17 cellular contexts compared by ENCODE assay signal in genomic region chr5:127254729-127255284, GRCh38. TPM values are rescaled to one million over a fixed set of nuclear protein-coding genes. Genes with fewer than 3 reads are reported as not detected.
A peak's percentile ranks its signal among the peaks of the same experiment; 100 is the strongest.
DNase-seq lines count a peak whose midpoint lies in the region; ATAC-seq and TF ChIP-seq lines count a peak whose summit lies in the region.
"Had no signal": no experiment of that assay in that cellular context is flagged by ENCODE, and none has a peak within 500 bp of the region (broad histone marks: within the 10 kb centered on the region; RNA-seq: fewer than 3 reads in every experiment).

No MANE protein-coding gene starts in this region.

- TF ChIP-seq CTCF in Calu3 (IDR thresholded peaks at IDR 0.05; ENCODE audit: unreplicated experiment) (no peak), mammary epithelial cell (conservative IDR thresholded peaks at IDR 0.05 in 1 of 2, IDR thresholded peaks at IDR 0.05 in 1 of 2; ENCODE audit: extremely low read depth in 1 of 2, insufficient read depth in 1 of 2, low read depth in 1 of 2, low read length in 2 of 2) (no peak)

- H3K9me3 Mint-ChIP-seq in Calu3 (ENCODE audit: low read depth, unreplicated experiment), result peaks cover 5% of the 10 kb centered on the region

- H3K27me3 Mint-ChIP-seq in Calu3 (ENCODE audit: unreplicated experiment), result no peaks in the 10 kb centered on the region

- H3K27ac Mint-ChIP-seq in Calu3 (ENCODE audit: unreplicated experiment), result no peak overlapping the region
- H3K27ac Mint-ChIP-seq: activated CD4-positive, alpha-beta memory T cell treated with anti-CD3 and anti-CD28 coated beads for 36 hours had no signal

- H3K4me2 ChIP-seq in mammary epithelial cell (ENCODE audit: insufficient read depth, low read depth, low read length), result no peak overlapping the region

- H3K9me3 ChIP-seq in mammary epithelial cell (replicated peaks; ENCODE audit: insufficient read depth, low read length), result peaks cover 9% of the 10 kb centered on the region

- WGBS in mammary epithelial cell (ENCODE audit: low coverage, missing lambda C conversion rate), result 96% methylated on average over 2 of the region's 3 CpGs

- H3K4me3 Mint-ChIP-seq in Calu3 (ENCODE audit: low read depth, unreplicated experiment), result no peak overlapping the region
- H3K4me3 Mint-ChIP-seq: activated CD4-positive, alpha-beta memory T cell treated with anti-CD3 and anti-CD28 coated beads for 36 hours had no signal

- no peaks in the 10 kb centered on the region for H3K27me3 ChIP-seq in mammary epithelial cell (ENCODE audit: insufficient read depth, low read length)

- no peaks in the 10 kb centered on the region for H3K4me1 ChIP-seq in mammary epithelial cell (ENCODE audit: insufficient read depth, low read length)

- peak overlapping the region; percentile 47 for H3K27ac ChIP-seq in mammary epithelial cell (ENCODE audit: insufficient read depth, low read depth, low read length)

- H3K4me1 Mint-ChIP-seq in Calu3 (ENCODE audit: low read depth, unreplicated experiment), result no peaks in the 10 kb centered on the region

- ATAC-seq in GM19328 (IDR thresholded peaks at IDR 0.05; ENCODE audit: unreplicated experiment), result no peak

- no TSS peak for BruUV-seq in Calu3 (replicated peaks; lab: Mats Ljungman, UMichigan)
- no TSS peak for BruUV-seq in mammary epithelial cell (replicated peaks; lab: Mats Ljungman, UMichigan)

- no peaks in the 10 kb centered on the region for H4K20me1 ChIP-seq in mammary epithelial cell (ENCODE audit: insufficient read depth, low read length)

- H3K36me3 Mint-ChIP-seq in Calu3 (ENCODE audit: insufficient read depth, unreplicated experiment), result no peaks in the 10 kb centered on the region

- dilution Hi-C loops in mammary epithelial cell (cut with HindIII; ENCODE audit: low sequenced_read_pairs), result no loop called here

- CTCF ChIA-PET in Calu3 (lab: Charles Lee), result no interaction called here
- CTCF ChIA-PET in mammary epithelial cell (lab: Charles Lee; ENCODE audit: low non-redundant PET), result no interaction called here

- DNase-seq in Calu3 (peak; percentile 21), M059J (ENCODE audit: low read depth) (peak; percentile 80), mammary epithelial cell (peak; percentile 86), kidney tubule cell (ENCODE audit: low spot score) (peak; percentile 84), NCI-H1048 (lab: John Stamatoyannopoulos, UW) (no peak), SK-N-DZ (ENCODE audit: low spot score) (no peak)
- DNase-seq in activated naive CD4-positive, alpha-beta T cell (lab: John Stamatoyannopoulos, UW), result no peak
- DNase-seq: activated CD4-positive, alpha-beta memory T cell treated with anti-CD3 and anti-CD28 coated beads for 36 hours; amygdala; dermis blood vessel endothelial cell; foreskin melanocyte; NCI-H1092; NCI-H2171 treated with DMSO at 0.1 percent for 48 hours; small intestine; stimulated activated naive CD4-positive, alpha-beta T cell treated with Interleukin-2 at 50 U/mL for 16 hours had no signal

- H3K9ac ChIP-seq in mammary epithelial cell (ENCODE audit: insufficient read depth, low read length), result no peak overlapping the region

- no peaks in the 10 kb centered on the region for H3K36me3 ChIP-seq in mammary epithelial cell (ENCODE audit: insufficient read depth, low read length)

- intact Hi-C loops in Calu3 (cut with micrococcal nuclease; ENCODE audit: unreplicated experiment) (no loop called here), mammary epithelial cell (cut with micrococcal nuclease) (no loop called here)

- no peak overlapping the region for H3K4me3 ChIP-seq in mammary epithelial cell (replicated peaks in 1 of 3; ENCODE audit: insufficient read depth in 1 of 3, low read depth in 2 of 3, low read length in 3 of 3)

- H3K79me2 ChIP-seq in mammary epithelial cell (ENCODE audit: insufficient read depth, low read length), result no peaks in the 10 kb centered on the region

- peak overlapping the region; percentile 10 for H2AFZ ChIP-seq in mammary epithelial cell (ENCODE audit: low read depth, low read length)

- in situ Hi-C loops in mammary epithelial cell (cut with MboI; ENCODE audit: low sequenced_read_pairs in 2 of 2), result no loop called here

RNA-seq across cellular contexts. Expression of gene MEGF10, which starts 35.8 kb away (rescaled TPM):
- total RNA-seq in Calu3 (2022), result 0.56 and 0.71 TPM in 2 replicates
- total RNA-seq in M059J (2014; rRNA removed; shearing (Covaris generic)), result 0.71 and 3.1 TPM in 2 replicates
- 1 to 10 TPM in 1 of 2 donors, under 1 TPM in 1; 0.40 to 2.2 TPM for total RNA-seq in mammary epithelial cell
- not detected for polyA plus RNA-seq in mammary epithelial cell
- polyA minus RNA-seq in mammary epithelial cell, result not detected
- 0.58 and 6.7 TPM in 2 replicates for polyA plus RNA-seq in SK-N-DZ (2014; cell fraction: cytosol; rRNA removed)
- polyA plus RNA-seq in SK-N-DZ (2014; cell fraction: nucleus; rRNA removed), result 0.88 and 1.6 TPM in 2 replicates
- total RNA-seq: activated CD4-positive, alpha-beta memory T cell treated with anti-CD3 and anti-CD28 coated beads for 36 hours; HT-29 had no signal

Comparison
In these comparisons a context has a peak if more than half of its experiments do, and no peak if none do; other contexts are left out.
1. DNase-seq: peak in Calu3 (single experiment), M059J (single experiment), mammary epithelial cell (single experiment) and kidney tubule cell (single experiment); none in NCI-H1048 (single experiment), SK-N-DZ (single experiment) and activated naive CD4-positive, alpha-beta T cell (0 of 4).